ENCODE assay signal across 1 cellular context in the genomic region with DNA sequence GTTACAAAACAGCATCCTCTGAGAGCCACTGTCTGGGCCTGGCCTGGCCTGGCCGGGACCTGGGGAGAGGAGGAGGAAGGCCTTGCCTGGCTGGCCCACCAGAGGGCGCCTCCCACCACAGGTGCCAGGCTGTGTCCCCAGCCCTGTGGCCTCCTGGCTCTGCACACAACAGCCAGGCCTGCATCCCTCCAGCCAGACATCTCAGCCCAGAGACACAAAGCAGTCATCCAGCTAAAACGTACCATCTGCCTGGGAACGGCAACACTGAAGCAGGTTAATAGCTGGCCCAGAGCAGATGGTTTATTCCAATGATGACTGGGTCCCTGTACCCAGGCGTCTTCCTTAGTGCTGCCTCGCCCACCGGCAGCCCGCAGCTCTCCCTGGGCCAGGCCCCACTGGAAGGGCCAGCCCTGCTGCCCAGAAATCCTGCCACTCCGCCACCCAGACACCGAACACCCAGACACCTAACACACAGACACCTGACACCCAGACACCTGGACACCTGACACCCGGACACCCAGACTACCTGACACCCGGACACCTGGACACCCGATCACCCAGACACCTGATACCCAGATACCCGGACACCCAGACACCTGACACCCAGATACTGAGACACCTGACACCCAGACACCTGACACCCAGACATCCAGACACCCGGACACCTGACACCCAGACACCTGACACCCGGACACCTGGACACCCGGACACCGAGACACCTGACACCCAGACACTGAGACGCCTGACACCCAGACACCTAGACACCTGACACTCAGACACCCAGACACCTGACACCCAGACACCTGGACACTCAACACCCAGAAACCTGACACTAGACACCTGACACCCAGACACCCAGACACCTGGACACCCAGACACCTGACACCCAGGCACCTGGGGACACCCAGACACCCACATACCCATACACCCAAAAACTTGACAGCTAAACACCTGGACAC.
TF ChIP-seq lines count a peak whose summit lies in the region.

No MANE protein-coding gene starts in this region.

TF ChIP-seq in GM12878, 131 proteins besides CTCF, POLR2A, EP300 and RAD21:
- TF ChIP-seq SMC3 (IDR thresholded peaks at IDR 0.05; ENCODE audit: borderline replicate concordance, low read length) = peak; percentile 90
- TF ChIP-seq RB1 (IDR thresholded peaks at IDR 0.05; ENCODE audit: borderline replicate concordance) = peak; percentile 50; the same call in 1 of the 2 replicates
- TF ChIP-seq HDGF (IDR thresholded peaks at IDR 0.05) = 0 out of 2 replicates have a peak, but pooled peaks have one; percentile 28
- 0 out of 2 replicates have a peak, but pooled peaks have one; percentile 15 for TF ChIP-seq ZSCAN29 (IDR thresholded peaks at IDR 0.05)
- peak; percentile 60 for TF ChIP-seq YY1 (IDR thresholded peaks at IDR 0.05; ENCODE audit: low read depth, low read length)
- 0 out of 2 replicates have a peak, but pooled peaks have one; percentile 35 for TF ChIP-seq TCF3 (IDR thresholded peaks at IDR 0.05; ENCODE audit: borderline replicate concordance, insufficient read depth, low read depth, low read length)
- TF ChIP-seq, protein P1, sequence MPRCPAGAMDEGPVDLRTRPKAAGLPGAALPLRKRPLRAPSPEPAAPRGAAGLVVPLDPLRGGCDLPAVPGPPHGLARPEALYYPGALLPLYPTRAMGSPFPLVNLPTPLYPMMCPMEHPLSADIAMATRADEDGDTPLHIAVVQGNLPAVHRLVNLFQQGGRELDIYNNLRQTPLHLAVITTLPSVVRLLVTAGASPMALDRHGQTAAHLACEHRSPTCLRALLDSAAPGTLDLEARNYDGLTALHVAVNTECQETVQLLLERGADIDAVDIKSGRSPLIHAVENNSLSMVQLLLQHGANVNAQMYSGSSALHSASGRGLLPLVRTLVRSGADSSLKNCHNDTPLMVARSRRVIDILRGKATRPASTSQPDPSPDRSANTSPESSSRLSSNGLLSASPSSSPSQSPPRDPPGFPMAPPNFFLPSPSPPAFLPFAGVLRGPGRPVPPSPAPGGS (IDR thresholded peaks at IDR 0.05; ENCODE audit: borderline replicate concordance, insufficient read depth, low read depth, low read length, poor library complexity, severe bottlenecking) = no peak
- TF ChIP-seq POU2F2 (IDR thresholded peaks at IDR 0.05; ENCODE audit: borderline replicate concordance, low read depth, low read length) = 0 out of 3 replicates have a peak, but pooled peaks have one; percentile 30
- TF ChIP-seq SMARCA5 (IDR thresholded peaks at IDR 0.05) = peak; percentile 77
- 0 out of 2 replicates have a peak, but pooled peaks have one; percentile 17 for TF ChIP-seq GATAD2B (conservative IDR thresholded peaks at IDR 0.05; ENCODE audit: low read depth)
- TF ChIP-seq RUNX3 (IDR thresholded peaks at IDR 0.05; ENCODE audit: low read length) = 0 out of 2 replicates have a peak, but pooled peaks have one; percentile 21
- TF ChIP-seq BCL11A (IDR thresholded peaks at IDR 0.05; ENCODE audit: low read depth, low read length) = no peak
- TF ChIP-seq FOS (IDR thresholded peaks at IDR 0.05; ENCODE audit: borderline replicate concordance, extremely low read depth, insufficient read length) = no peak
- TF ChIP-seq SREBF2 (IDR thresholded peaks at IDR 0.05; ENCODE audit: low read length) = no peak
